In the genomic region with DNA sequence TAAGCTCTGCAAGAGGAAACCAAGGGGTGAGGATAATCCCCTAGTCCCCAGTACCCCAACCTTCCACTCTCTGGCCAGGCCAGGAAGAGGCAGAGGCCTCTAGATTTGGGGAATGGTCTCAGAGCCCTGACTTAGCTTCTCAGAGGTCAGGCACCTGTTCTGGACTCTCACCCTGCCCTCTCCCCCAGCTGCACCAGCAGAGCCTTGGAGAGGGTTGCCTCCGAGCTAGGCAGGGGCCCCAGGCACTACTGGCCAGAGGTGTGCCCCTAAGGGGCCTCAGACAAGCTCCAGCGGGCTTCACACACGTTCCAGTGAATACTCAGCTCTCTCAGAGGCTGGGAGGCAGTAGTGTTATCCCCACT, we compare ENCODE assay signal across 9 cellular contexts. TPM values are rescaled to one million over a fixed set of nuclear protein-coding genes. Genes with fewer than 3 reads are reported as not detected.
DNase-seq lines count a peak whose midpoint lies in the region; ATAC-seq, FAIRE-seq and TF ChIP-seq lines count a peak whose summit lies in the region.
"Had no signal": no experiment of that assay in that cellular context is flagged by ENCODE, and none has a peak within 500 bp of the region (broad histone marks: within the 10 kb centered on the region; RNA-seq: fewer than 3 reads in every experiment).

No MANE protein-coding gene starts in this region.

- H3K27me3 ChIP-seq in CD4-positive, CD25-positive, alpha-beta regulatory T cell (ENCODE audit: control insufficient read depth, insufficient read depth, low read length) = peaks cover 15% of the 10 kb centered on the region
- no peaks in the 10 kb centered on the region for H3K27me3 ChIP-seq in PC-9 (ENCODE audit: insufficient read depth, low read depth)
- peaks cover 0 to 25% (median 0%) of the 10 kb centered on the region in 4 donors for H3K27me3 ChIP-seq in esophagus muscularis mucosa
- peaks cover 3% of the 10 kb centered on the region for H3K27me3 ChIP-seq in rectal smooth muscle tissue (ENCODE audit: control insufficient read depth, insufficient read depth, low read length)

- no peaks in the 10 kb centered on the region for H3K36me3 ChIP-seq in CD4-positive, CD25-positive, alpha-beta regulatory T cell (ENCODE audit: control insufficient read depth, insufficient read depth, low read length)
- H3K36me3 ChIP-seq in PC-9 (ENCODE audit: low read depth) (no peaks in the 10 kb centered on the region), esophagus muscularis mucosa (peaks cover 0 to 21% (median 17%) of the 10 kb centered on the region in 4 donors), rectal smooth muscle tissue (ENCODE audit: control insufficient read depth, insufficient read depth, low read length) (no peaks in the 10 kb centered on the region)

- no peak for ATAC-seq in CD4-positive, CD25-positive, alpha-beta regulatory T cell (ENCODE audit: low read depth in 2 of 2)
- ATAC-seq in GM21786 (IDR thresholded peaks at IDR 0.05; ENCODE audit: unreplicated experiment) (no peak), HG02970 (IDR thresholded peaks at IDR 0.05; ENCODE audit: low FRiP score, unreplicated experiment) (no peak)

- no peaks in the 10 kb centered on the region for H4K20me1 ChIP-seq in PC-9 (ENCODE audit: insufficient read depth)

- TF ChIP-seq POLR2A in esophagus muscularis mucosa (IDR thresholded peaks at IDR 0.05; ENCODE audit: low read depth) = no peak

- H3K9me2 ChIP-seq in PC-9 (ENCODE audit: insufficient read depth) = no peaks in the 10 kb centered on the region

- BruUV-seq in PC-9 (replicated peaks; lab: Mats Ljungman, UMichigan) = no TSS peak

- peaks cover 0 to 5% (median 0%) of the 10 kb centered on the region in 7 donors for H3K9me3 Mint-ChIP-seq in CD4-positive, CD25-positive, alpha-beta regulatory T cell

- H3K9me3 ChIP-seq in CD4-positive, CD25-positive, alpha-beta regulatory T cell (ENCODE audit: control insufficient read depth in 2 of 2, low read length in 2 of 2) = no peaks in the 10 kb centered on the region
- H3K9me3 ChIP-seq in PC-9 (ENCODE audit: insufficient read depth, low read depth) (no peaks in the 10 kb centered on the region), esophagus muscularis mucosa (no peaks in the 10 kb centered on the region)

- H3K4me3 Mint-ChIP-seq in CD4-positive, CD25-positive, alpha-beta regulatory T cell = peak overlapping the region; percentile 51 to 77 (median 66)

- no peak overlapping the region for H3K27ac Mint-ChIP-seq in CD4-positive, CD25-positive, alpha-beta regulatory T cell

- WGBS in esophagus muscularis mucosa = 20% methylated on average over 3 of the region's 3 CpGs

- POLR2A ChIA-PET in PC-9 (lab: Charles Lee; ENCODE audit: unreplicated experiment) = interaction anchor here (0.6 kb wide), 1 partner anchor 85 kb away, joined by 4 read pairs; no protein-coding TSS in a partner anchor

- no peaks in the 10 kb centered on the region for H3K36me3 Mint-ChIP-seq in CD4-positive, CD25-positive, alpha-beta regulatory T cell

- no peaks in the 10 kb centered on the region for H3K79me2 ChIP-seq in PC-9 (ENCODE audit: low read depth)

- no peak overlapping the region for H3K27ac ChIP-seq in CD4-positive, CD25-positive, alpha-beta regulatory T cell (ENCODE audit: insufficient read depth, low read length, poor library complexity, severe bottlenecking)
- H3K27ac ChIP-seq in PC-9 (no peak overlapping the region), esophagus muscularis mucosa (replicated peaks in 1 of 4) (peak overlapping the region; percentile 62 to 79 (median 69)), rectal smooth muscle tissue (ENCODE audit: low read depth, low read length) (no peak overlapping the region)

- no peak for FAIRE-seq in urothelium cell line (lab: Jason Lieb, UNC)

- no peak overlapping the region for H3K4me3 ChIP-seq in CD4-positive, CD25-positive, alpha-beta regulatory T cell (ENCODE audit: low read depth, low read length)
- H3K4me3 ChIP-seq in PC-9 (peak overlapping the region; percentile 60; the same call in 1 of the 2 replicates), esophagus muscularis mucosa (peak overlapping the region; percentile 61 to 84 (median 66)), rectal smooth muscle tissue (ENCODE audit: low read length) (peak overlapping the region; percentile 52)

- DNase-seq in CD4-positive, CD25-positive, alpha-beta regulatory T cell = no peak
- DNase-seq in PC-9 = no peak
- no peak for DNase-seq in esophagus muscularis mucosa (ENCODE audit: extremely low spot score)
- DNase-seq in SIG-M5 (lab: John Stamatoyannopoulos, UW) = no peak
- DNase-seq in urothelium cell line (ENCODE audit: low spot score) = no peak

- no peak overlapping the region for H2AFZ ChIP-seq in PC-9

- peaks cover 16% of the 10 kb centered on the region for H3K4me1 ChIP-seq in CD4-positive, CD25-positive, alpha-beta regulatory T cell (ENCODE audit: control insufficient read depth, insufficient read depth, low read length, poor library complexity, severe bottlenecking)
- H3K4me1 ChIP-seq in PC-9 (replicated peaks; ENCODE audit: insufficient read depth) (peaks cover 13% of the 10 kb centered on the region), esophagus muscularis mucosa (peaks cover 20 to 31% (median 26%) of the 10 kb centered on the region in 4 donors), rectal smooth muscle tissue (ENCODE audit: control insufficient read depth, insufficient read depth, low read length) (peaks cover 16% of the 10 kb centered on the region)

- CTCF ChIA-PET in PC-9 (lab: Charles Lee) = interaction anchor here (1.1 kb wide), 1 partner anchor 66 kb away, joined by 4 read pairs; no protein-coding TSS in a partner anchor

- no peak overlapping the region for H3K9ac ChIP-seq in rectal smooth muscle tissue (ENCODE audit: low read length)

- peaks cover 7% of the 10 kb centered on the region; the same call in 1 of the 2 replicates for H3F3A ChIP-seq in PC-9 (ENCODE audit: insufficient read depth, low read depth)

- no peak for TF ChIP-seq EP300 in esophagus muscularis mucosa (IDR thresholded peaks at IDR 0.05)

- H3K4me2 ChIP-seq in PC-9 = peak overlapping the region; percentile 87

- intact Hi-C loops in PC-9 (cut with micrococcal nuclease; ENCODE audit: unreplicated experiment) = loop anchor here (1.0 kb wide), 1 partner anchor 19 kb away; no protein-coding TSS in a partner anchor
- intact Hi-C loops in esophagus muscularis mucosa (cut with DNase I) = no loop called here

- peaks cover 64% of the 10 kb centered on the region for H3K27me3 Mint-ChIP-seq in CD4-positive, CD25-positive, alpha-beta regulatory T cell

- TF ChIP-seq CTCF in PC-9 (conservative IDR thresholded peaks at IDR 0.05) = no peak
- TF ChIP-seq CTCF in esophagus muscularis mucosa (IDR thresholded peaks at IDR 0.05) = no peak

- H3K4me1 Mint-ChIP-seq in CD4-positive, CD25-positive, alpha-beta regulatory T cell = peaks cover 0 to 17% (median 1%) of the 10 kb centered on the region in 4 donors

RNA-seq across cellular contexts. Expression of a gene that starts 8.0 kb away (rescaled TPM):
- total RNA-seq in CD4-positive, CD25-positive, alpha-beta regulatory T cell = 1.8 TPM
- not detected for polyA plus RNA-seq in CD4-positive, CD25-positive, alpha-beta regulatory T cell
- 2.2 and 4.2 TPM in 2 replicates for total RNA-seq in PC-9 (2021)
- 1 to 10 TPM in 3 of 4 donors, under 1 TPM in 1; 0.65 to 3.7 (median 1.4) TPM for total RNA-seq in esophagus muscularis mucosa

RNA-seq across cellular contexts. Expression of a gene that starts 13.6 kb away (rescaled TPM):
- 4.1 TPM for total RNA-seq in CD4-positive, CD25-positive, alpha-beta regulatory T cell
- polyA plus RNA-seq in CD4-positive, CD25-positive, alpha-beta regulatory T cell = under 1 TPM in 1 of 4 donors, not detected in 3; 0.18 TPM
- 13.6 and 18.8 TPM in 2 replicates for total RNA-seq in PC-9 (2021)
- total RNA-seq in esophagus muscularis mucosa = 10 to 100 TPM in 3 of 4 donors, 1 to 10 TPM in 1; 7.5 to 20.6 (median 16.1) TPM

RNA-seq across cellular contexts. Expression of a gene that starts 18.6 kb away (rescaled TPM):
- total RNA-seq in CD4-positive, CD25-positive, alpha-beta regulatory T cell = 64.1 TPM
- polyA plus RNA-seq in CD4-positive, CD25-positive, alpha-beta regulatory T cell = 10 to 100 TPM; 52.6 to 62.0 (median 59.3) TPM
- total RNA-seq in PC-9 (2021) = 35.8 and 48.6 TPM in 2 replicates
- total RNA-seq in esophagus muscularis mucosa = 10 to 100 TPM; 15.4 to 32.2 (median 23.2) TPM

RNA-seq across cellular contexts. Expression of a gene that starts 23.4 kb away (rescaled TPM):
- total RNA-seq in CD4-positive, CD25-positive, alpha-beta regulatory T cell = 4.2 TPM
- polyA plus RNA-seq in CD4-positive, CD25-positive, alpha-beta regulatory T cell = 1 to 10 TPM in 2 of 4 donors, under 1 TPM in 2; 0.65 to 3.4 (median 1.2) TPM
- total RNA-seq in PC-9 (2021) (1.4 and 2.6 TPM in 2 replicates), esophagus muscularis mucosa (under 1 TPM in 1 of 4 donors, not detected in 3; 0.17 TPM)
- total RNA-seq: glomerular endothelial cell had no signal

RNA-seq across cellular contexts. Expression of a gene that starts 51.8 kb away (rescaled TPM):
- total RNA-seq in CD4-positive, CD25-positive, alpha-beta regulatory T cell = 183 TPM
- 10 to 100 TPM; 23.4 to 34.1 (median 27.0) TPM for polyA plus RNA-seq in CD4-positive, CD25-positive, alpha-beta regulatory T cell
- total RNA-seq in PC-9 (2021) = 17.5 and 27.3 TPM in 2 replicates
- total RNA-seq in esophagus muscularis mucosa = 10 to 100 TPM; 32.0 to 57.6 (median 49.7) TPM

Comparison
In these comparisons a context has a peak if more than half of its experiments do, and no peak if none do; other contexts are left out.
1. H3K27ac ChIP-seq: peak in esophagus muscularis mucosa (4 of 4); none in CD4-positive, CD25-positive, alpha-beta regulatory T cell (single experiment), PC-9 (single experiment) and rectal smooth muscle tissue (single experiment).